Comparison of ENCODE assay signal across 18 cellular contexts in genomic region chr2:201200345-201200744, GRCh38. TPM values are rescaled to one million over a fixed set of nuclear protein-coding genes. Genes with fewer than 3 reads are reported as not detected.
A peak's percentile ranks its signal among the peaks of the same experiment; 100 is the strongest.
DNase-seq lines count a peak whose midpoint lies in the region; ATAC-seq, FAIRE-seq and TF ChIP-seq lines count a peak whose summit lies in the region.
"Had no signal": no experiment of that assay in that cellular context is flagged by ENCODE, and none has a peak within 500 bp of the region (broad histone marks: within the 10 kb centered on the region; RNA-seq: fewer than 3 reads in every experiment).

No MANE protein-coding gene starts in this region.

- intact Hi-C loops in CD4-positive, alpha-beta memory T cell (cut with micrococcal nuclease): no loop called here
- intact Hi-C loops in sigmoid colon (cut with DNase I): no loop called here

- no peak overlapping the region for H3K4me3 Mint-ChIP-seq in CD4-positive, alpha-beta memory T cell
- H3K4me3 Mint-ChIP-seq in activated naive CD8-positive, alpha-beta T cell treated with anti-CD3 and anti-CD28 coated beads, Interleukin-2, amount 10 ng/mL, durations not matched to agents 7 days and 5 days: no peak overlapping the region
- no peak overlapping the region for H3K4me3 Mint-ChIP-seq in natural killer cell treated with Interleukin-12 subunit alpha and Interleukin-12 subunit beta and Interleukin-15 and Interleukin-18, amount 100 ng/mL, for 72 hours

- no peaks in the 10 kb centered on the region for H3K9me3 Mint-ChIP-seq in CD4-positive, alpha-beta memory T cell
- H3K9me3 Mint-ChIP-seq in activated naive CD8-positive, alpha-beta T cell treated with anti-CD3 and anti-CD28 coated beads, Interleukin-2, amount 10 ng/mL, durations not matched to agents 7 days and 5 days: no peaks in the 10 kb centered on the region
- H3K9me3 Mint-ChIP-seq in natural killer cell treated with Interleukin-12 subunit alpha and Interleukin-12 subunit beta and Interleukin-15 and Interleukin-18, amount 100 ng/mL, for 72 hours: no peaks in the 10 kb centered on the region

- peaks cover 29% of the 10 kb centered on the region for H3K4me1 ChIP-seq in CD4-positive, alpha-beta memory T cell (ENCODE audit: insufficient read depth, low read length)
- no peaks in the 10 kb centered on the region for H3K4me1 ChIP-seq in HEK293 (ENCODE audit: control insufficient read depth, insufficient read depth, low read length)
- peaks cover 0 to 21% (median 12%) of the 10 kb centered on the region in 4 donors for H3K4me1 ChIP-seq in sigmoid colon

- H3K4me1 Mint-ChIP-seq in CD4-positive, alpha-beta memory T cell: peaks cover 17 to 33% (median 27%) of the 10 kb centered on the region in 4 donors
- H3K4me1 Mint-ChIP-seq in activated naive CD8-positive, alpha-beta T cell treated with anti-CD3 and anti-CD28 coated beads, Interleukin-2, amount 10 ng/mL, durations not matched to agents 7 days and 5 days: peaks cover 22% of the 10 kb centered on the region
- H3K4me1 Mint-ChIP-seq in natural killer cell treated with Interleukin-12 subunit alpha and Interleukin-12 subunit beta and Interleukin-15 and Interleukin-18, amount 100 ng/mL, for 72 hours (ENCODE audit: low read depth in 2 of 2): peaks cover 28 to 42% of the 10 kb centered on the region in 2 donors

- H3K27ac ChIP-seq in CD4-positive, alpha-beta memory T cell (ENCODE audit: low read depth, low read length): no peak overlapping the region
- H3K27ac ChIP-seq in HEK293 (ENCODE audit: extremely low read depth, low read depth, low read length): no peak overlapping the region
- H3K27ac ChIP-seq in sigmoid colon: no peak overlapping the region
- H3K27ac ChIP-seq: BLaER1, SK-N-MC had no signal

- peak overlapping the region in 6 of 7 donors; percentile 1 to 66 (median 57) for H3K27ac Mint-ChIP-seq in CD4-positive, alpha-beta memory T cell
- H3K27ac Mint-ChIP-seq in activated naive CD8-positive, alpha-beta T cell treated with anti-CD3 and anti-CD28 coated beads, Interleukin-2, amount 10 ng/mL, durations not matched to agents 7 days and 5 days: peak overlapping the region; percentile 23
- H3K27ac Mint-ChIP-seq in natural killer cell treated with Interleukin-12 subunit alpha and Interleukin-12 subunit beta and Interleukin-15 and Interleukin-18, amount 100 ng/mL, for 72 hours: peak overlapping the region; percentile 7 to 54

- H3K9me3 ChIP-seq in CD4-positive, alpha-beta memory T cell (ENCODE audit: control insufficient read depth in 1 of 2, low read length in 2 of 2): no peaks in the 10 kb centered on the region
- H3K9me3 ChIP-seq in HEK293 (ENCODE audit: control insufficient read depth, insufficient read depth, low read depth, low read length): no peaks in the 10 kb centered on the region
- H3K9me3 ChIP-seq in sigmoid colon: no peaks in the 10 kb centered on the region

- no peak overlapping the region for H3K4me3 ChIP-seq in CD4-positive, alpha-beta memory T cell (ENCODE audit: low read length in 2 of 2)
- H3K4me3 ChIP-seq in HEK293 (ENCODE audit: low read depth, low read length) (no peak overlapping the region), sigmoid colon (no peak overlapping the region)
- H3K4me3 ChIP-seq: BLaER1, K562, SK-N-MC had no signal

- no peak for FAIRE-seq in HTR-8/SVneo (lab: Jason Lieb, UNC)
- FAIRE-seq: K562 had no signal

- peaks cover 47 to 48% of the 10 kb centered on the region in 2 donors for H3K36me3 Mint-ChIP-seq in CD4-positive, alpha-beta memory T cell
- H3K36me3 Mint-ChIP-seq in activated naive CD8-positive, alpha-beta T cell treated with anti-CD3 and anti-CD28 coated beads, Interleukin-2, amount 10 ng/mL, durations not matched to agents 7 days and 5 days: peaks cover 38% of the 10 kb centered on the region
- H3K36me3 Mint-ChIP-seq in natural killer cell treated with Interleukin-12 subunit alpha and Interleukin-12 subunit beta and Interleukin-15 and Interleukin-18, amount 100 ng/mL, for 72 hours: peaks cover 11% of the 10 kb centered on the region

- no peak for ATAC-seq in activated naive CD8-positive, alpha-beta T cell treated with anti-CD3 and anti-CD28 coated beads, Interleukin-2, amount 10 ng/mL, durations not matched to agents 7 days and 5 days (ENCODE audit: low read depth)
- no peak for ATAC-seq in natural killer cell treated with Interleukin-12 subunit alpha and Interleukin-12 subunit beta and Interleukin-15 and Interleukin-18, amount 100 ng/mL, for 72 hours
- no peak for ATAC-seq in HG03196 (IDR thresholded peaks at IDR 0.05; ENCODE audit: unreplicated experiment)
- ATAC-seq: K562 had no signal

- WGBS in sigmoid colon, 2 donors: 84 to 87% methylated on average over 8 of the region's 8 CpGs

- no peak for DNase-seq in CD4-positive, alpha-beta memory T cell
- DNase-seq in activated naive CD8-positive, alpha-beta T cell treated with anti-CD3 and anti-CD28 coated beads, Interleukin-2, amount 10 ng/mL, durations not matched to agents 7 days and 5 days: no peak
- DNase-seq in natural killer cell treated with Interleukin-12 subunit alpha and Interleukin-12 subunit beta and Interleukin-15 and Interleukin-18, amount 100 ng/mL, for 72 hours (ENCODE audit: low spot score): no peak
- DNase-seq in HTR-8/SVneo (ENCODE audit: insufficient read length, low spot score) (no peak), sigmoid colon (no peak)
- DNase-seq: DND-41, H7, NCI-H1105 treated with DMSO at 0.1 percent for 48 hours, NCI-H1694 treated with DMSO at 0.1 percent for 48 hours, NCI-H2107, NCI-H510A treated with DMSO at 0.1 percent for 48 hours, NCI-H774, SHP77 had no signal

- no peaks in the 10 kb centered on the region for H3K27me3 Mint-ChIP-seq in CD4-positive, alpha-beta memory T cell
- no peaks in the 10 kb centered on the region for H3K27me3 Mint-ChIP-seq in activated naive CD8-positive, alpha-beta T cell treated with anti-CD3 and anti-CD28 coated beads, Interleukin-2, amount 10 ng/mL, durations not matched to agents 7 days and 5 days
- no peaks in the 10 kb centered on the region for H3K27me3 Mint-ChIP-seq in natural killer cell treated with Interleukin-12 subunit alpha and Interleukin-12 subunit beta and Interleukin-15 and Interleukin-18, amount 100 ng/mL, for 72 hours

- no peaks in the 10 kb centered on the region for H3K27me3 ChIP-seq in CD4-positive, alpha-beta memory T cell (ENCODE audit: insufficient read depth, low read length)
- H3K27me3 ChIP-seq in sigmoid colon: no peaks in the 10 kb centered on the region
- H3K27me3 ChIP-seq: BLaER1 had no signal

- TF ChIP-seq POLR2A in sigmoid colon (IDR thresholded peaks at IDR 0.05): no peak

- H3K36me3 ChIP-seq in CD4-positive, alpha-beta memory T cell (ENCODE audit: insufficient read depth, low read length): peaks cover 20% of the 10 kb centered on the region
- peaks cover 0 to 34% of the 10 kb centered on the region in 2 experiments; a peak in 1 of 3 replicates for H3K36me3 ChIP-seq in HEK293 (ENCODE audit: control insufficient read depth in 2 of 2, insufficient read depth in 1 of 2, low read length in 2 of 2)
- no peaks in the 10 kb centered on the region for H3K36me3 ChIP-seq in sigmoid colon

- POLR2A ChIA-PET in CD4-positive, alpha-beta memory T cell (lab: Charles Lee; ENCODE audit: partially characterized antibody): interaction anchor here (1.0 to 1.4 kb wide), 2 partner anchors 12 to 32 kb away, joined by 5 read pairs; no protein-coding TSS in a partner anchor
- POLR2A ChIA-PET in HEK293 (lab: Yijun Ruan, JAX): no interaction called here
- POLR2A ChIA-PET in activated naive CD8-positive, alpha-beta T cell treated with anti-CD3 and anti-CD28 coated beads, Interleukin-2, amount 10 ng/mL, durations not matched to agents 7 days and 5 days (lab: Charles Lee): interaction anchor here (0.9 to 1.8 kb wide), 2 partner anchors 8 to 14 kb away, joined by 3 to 7 read pairs; no protein-coding TSS in a partner anchor

- TF ChIP-seq EP300 in sigmoid colon (IDR thresholded peaks at IDR 0.05): no peak

- CTCF ChIA-PET in CD4-positive, alpha-beta memory T cell (lab: Charles Lee; ENCODE audit: partially characterized antibody): interaction anchor here (1.2 to 1.3 kb wide), 3 partner anchors 18 to 32 kb away, joined by 3 to 7 read pairs (median 3); partner anchors contain the start of gene CASP10
- CTCF ChIA-PET in HEK293 (lab: Yijun Ruan, JAX): interaction anchor here (0.8 to 1.3 kb wide), 2 partner anchors 18 to 32 kb away, joined by 3 to 4 read pairs; partner anchors contain the start of gene CASP10

- TF ChIP-seq CTCF in HEK293 (tag by site-specific recombination; IDR thresholded peaks at IDR 0.05) (no peak), sigmoid colon (IDR thresholded peaks at IDR 0.05) (no peak)

TF ChIP-seq in HEK293, 187 proteins besides CTCF, POLR2A, EP300 and RAD21:
- no peak for TF ChIP-seq ZNF138 (tag by site-specific recombination; IDR thresholded peaks at IDR 0.05; ENCODE audit: borderline replicate concordance)
- TF ChIP-seq SCRT2 (tag by site-specific recombination; IDR thresholded peaks at IDR 0.05): 0 out of 2 replicates have a peak, but pooled peaks have one; percentile 29
- TF ChIP-seq REPIN1 (tag by site-specific recombination; IDR thresholded peaks at IDR 0.05; ENCODE audit: low read depth): no peak

RNA-seq across cellular contexts. Expression of gene CASP10, which starts 17.4 kb away (rescaled TPM):
- 10 to 100 TPM; 30.6 to 36.6 TPM for total RNA-seq in CD4-positive, alpha-beta memory T cell
- 10 to 100 TPM; 15.3 to 15.5 TPM for polyA plus RNA-seq in CD4-positive, alpha-beta memory T cell
- 10 to 100 TPM; 45.2 to 46.1 TPM for total RNA-seq in activated naive CD8-positive, alpha-beta T cell treated with anti-CD3 and anti-CD28 coated beads, Interleukin-2, amount 10 ng/mL, durations not matched to agents 7 days and 5 days
- total RNA-seq in natural killer cell treated with Interleukin-12 subunit alpha and Interleukin-12 subunit beta and Interleukin-15 and Interleukin-18, amount 100 ng/mL, for 72 hours: 10 to 100 TPM; 17.5 to 23.0 TPM
- 10 to 100 TPM in 1 of 4 donors, 1 to 10 TPM in 3; 3.9 to 18.3 (median 5.0) TPM for total RNA-seq in sigmoid colon
- 10 to 100 TPM; 11.4 to 26.9 (median 18.0) TPM for polyA plus RNA-seq in sigmoid colon

RNA-seq across cellular contexts. Expression of gene CASP8, which starts 60.0 kb away (rescaled TPM):
- 100 to 1,000 TPM; 199 to 200 TPM for total RNA-seq in CD4-positive, alpha-beta memory T cell
- polyA plus RNA-seq in CD4-positive, alpha-beta memory T cell: 100 to 1,000 TPM in 1 of 2 donors, 10 to 100 TPM in 1; 30.6 to 108 TPM
- 100 to 1,000 TPM; 115 to 127 TPM for total RNA-seq in activated naive CD8-positive, alpha-beta T cell treated with anti-CD3 and anti-CD28 coated beads, Interleukin-2, amount 10 ng/mL, durations not matched to agents 7 days and 5 days
- total RNA-seq in natural killer cell treated with Interleukin-12 subunit alpha and Interleukin-12 subunit beta and Interleukin-15 and Interleukin-18, amount 100 ng/mL, for 72 hours: 10 to 100 TPM; 76.8 to 83.7 TPM
- total RNA-seq in sigmoid colon: 10 to 100 TPM in 1 of 4 donors, 1 to 10 TPM in 3; 4.9 to 13.0 (median 8.4) TPM
- 10 to 100 TPM; 15.6 to 28.7 (median 18.7) TPM for polyA plus RNA-seq in sigmoid colon

Comparison
In these comparisons a context has a peak if more than half of its experiments do, and no peak if none do; other contexts are left out.
1. RNA of gene CASP8, which starts 60.0 kb away (total RNA-seq): 199 to 200 TPM in CD4-positive, alpha-beta memory T cell, 115 to 127 TPM in activated naive CD8-positive, alpha-beta T cell treated with anti-CD3 and anti-CD28 coated beads, Interleukin-2, amount 10 ng/mL, durations not matched to agents 7 days and 5 days and 76.8 to 83.7 TPM in natural killer cell treated with Interleukin-12 subunit alpha and Interleukin-12 subunit beta and Interleukin-15 and Interleukin-18, amount 100 ng/mL, for 72 hours; 4.9 to 13.0 TPM in sigmoid colon; every median in the first group is over 4 times any median in the second.
2. Peak in every context shown above with its lines, with median percentiles within 50 percentile points of each other: H3K27ac Mint-ChIP-seq.